ENCODE assay signal across 23 cellular contexts in genomic region chr12:42141981-42142606, GRCh38. TPM values are rescaled to one million over a fixed set of nuclear protein-coding genes. Genes with fewer than 3 reads are reported as not detected.
DNase-seq lines count a peak whose midpoint lies in the region; ATAC-seq, FAIRE-seq and TF ChIP-seq lines count a peak whose summit lies in the region.
"Had no signal": no experiment of that assay in that cellular context is flagged by ENCODE, and none has a peak within 500 bp of the region (broad histone marks: within the 10 kb centered on the region; RNA-seq: fewer than 3 reads in every experiment).

No MANE protein-coding gene starts in this region.

- no peak for FAIRE-seq in K562 (lab: Jason Lieb, UNC)
- FAIRE-seq: GM19239, H54, RCC 7860 had no signal

- H3K9me1 ChIP-seq in K562 (ENCODE audit: control insufficient read depth, insufficient read depth, low read length): no peaks in the 10 kb centered on the region

- no peak overlapping the region for H2AFZ ChIP-seq in OCI-LY1 (ENCODE audit: low read length)
- H2AFZ ChIP-seq in K562 (ENCODE audit: low read depth, low read length): no peak overlapping the region

- ATAC-seq in K562: no peak
- ATAC-seq in HG03342 (IDR thresholded peaks at IDR 0.05; ENCODE audit: unreplicated experiment): no peak
- no peak for ATAC-seq in left ventricle myocardium superior
- ATAC-seq in GM21717 (IDR thresholded peaks at IDR 0.05; ENCODE audit: unreplicated experiment): no peak
- ATAC-seq: left colon had no signal

- no peak for TF ChIP-seq CTCF in OCI-LY1 (IDR thresholded peaks at IDR 0.05; ENCODE audit: low read length)
- no peak for TF ChIP-seq CTCF in K562 (IDR thresholded peaks at IDR 0.05 in 2 of 3, conservative IDR thresholded peaks at IDR 0.05 in 1 of 3; ENCODE audit: insufficient read depth in 2 of 3, low read depth in 1 of 3, low read length in 3 of 3)

- no peak overlapping the region for H3K4me3 ChIP-seq in BLaER1
- H3K4me3 ChIP-seq in CD8-positive, alpha-beta memory T cell (ENCODE audit: low read length): no peak overlapping the region
- H3K4me3 ChIP-seq in OCI-LY1 (ENCODE audit: low read depth, low read length, poor library complexity, severe bottlenecking): peak overlapping the region; percentile 98
- H3K4me3 ChIP-seq in K562: no peak overlapping the region
- H3K4me3 ChIP-seq: spleen had no signal

- no peak for TF ChIP-seq POLR2A in K562 (conservative IDR thresholded peaks at IDR 0.05)

- H3K9me3 Mint-ChIP-seq in CD8-positive, alpha-beta memory T cell: no peaks in the 10 kb centered on the region
- H3K9me3 Mint-ChIP-seq: mesothelial cell of epicardium had no signal

- peaks cover 0 to 6% (median 0%) of the 10 kb centered on the region in 3 donors for H3K36me3 Mint-ChIP-seq in CD8-positive, alpha-beta memory T cell
- H3K36me3 Mint-ChIP-seq: mesothelial cell of epicardium had no signal

- no peak overlapping the region for H3K9ac ChIP-seq in BLaER1
- no peak overlapping the region; the same call in 1 of the 2 replicates for H3K9ac ChIP-seq in OCI-LY1 (ENCODE audit: low read length)
- no peak overlapping the region for H3K9ac ChIP-seq in K562 (ENCODE audit: insufficient read depth in 1 of 2, low read depth in 2 of 2, low read length in 2 of 2)

- TF ChIP-seq RAD21 in K562 (CRISPR knock-in tag; conservative IDR thresholded peaks at IDR 0.05 in 1 of 2, IDR thresholded peaks at IDR 0.05 in 1 of 2): no peak

- H3K4me1 Mint-ChIP-seq in CD8-positive, alpha-beta memory T cell: peaks cover 51 to 65% (median 61%) of the 10 kb centered on the region in 3 donors

- in situ Hi-C loops in K562 (cut with MboI): loop anchor here (25.0 kb wide), 1 partner anchor 420 kb away; no protein-coding TSS in a partner anchor

- H3K27me3 Mint-ChIP-seq in CD8-positive, alpha-beta memory T cell: no peaks in the 10 kb centered on the region

- H3K4me2 ChIP-seq in BLaER1 (peak overlapping the region; percentile 77), OCI-LY1 (ENCODE audit: low read length) (peak overlapping the region; percentile 86), K562 (ENCODE audit: insufficient read depth, low read length) (no peak overlapping the region)

- H4K20me1 ChIP-seq in BLaER1 (peaks cover 65% of the 10 kb centered on the region), OCI-LY1 (ENCODE audit: insufficient read depth, low read length) (no peaks in the 10 kb centered on the region), K562 (replicated peaks; ENCODE audit: control insufficient read depth, insufficient read depth, low read length) (peaks cover 13% of the 10 kb centered on the region)

- 4% methylated on average over 3 of the region's 3 CpGs for WGBS in K562 (ENCODE audit: insufficient coverage, low coverage, missing lambda C conversion rate)

- peaks cover 46% of the 10 kb centered on the region for H3K4me1 ChIP-seq in BLaER1
- H3K4me1 ChIP-seq in CD8-positive, alpha-beta memory T cell (ENCODE audit: insufficient read depth, low read length): peaks cover 28% of the 10 kb centered on the region
- H3K4me1 ChIP-seq in OCI-LY1 (ENCODE audit: insufficient read depth, low read length, severe bottlenecking): peaks cover 64% of the 10 kb centered on the region
- peaks cover 13 to 23% of the 10 kb centered on the region in 2 experiments; a peak in 4 of 5 replicates for H3K4me1 ChIP-seq in K562 (replicated peaks in 1 of 2; ENCODE audit: control insufficient read depth in 2 of 2, insufficient read depth in 2 of 2, low read length in 2 of 2)

- peak overlapping the region in 3 of 7 donors; percentile 17 to 96 (median 28) for H3K4me3 Mint-ChIP-seq in CD8-positive, alpha-beta memory T cell
- H3K4me3 Mint-ChIP-seq: mesothelial cell of epicardium had no signal

- CTCF ChIA-PET in CD8-positive, alpha-beta memory T cell (lab: Charles Lee): interaction anchor here (1.0 kb wide), 1 partner anchor 20 kb away, joined by 3 read pairs; no protein-coding TSS in a partner anchor
- CTCF ChIA-PET in K562 (lab: Yijun Ruan, JAX; ENCODE audit: low intra/inter-chr PET ratio): no interaction called here

- H3K9me3 ChIP-seq in BLaER1: no peaks in the 10 kb centered on the region
- no peaks in the 10 kb centered on the region for H3K9me3 ChIP-seq in CD8-positive, alpha-beta memory T cell (ENCODE audit: low read length)
- H3K9me3 ChIP-seq in OCI-LY1 (ENCODE audit: low read length): no peaks in the 10 kb centered on the region
- H3K9me3 ChIP-seq in K562 (replicated peaks; ENCODE audit: control insufficient read depth, insufficient read depth, low read depth, low read length): no peaks in the 10 kb centered on the region
- H3K9me3 ChIP-seq: spleen had no signal

- TF ChIP-seq EP300 in K562 (IDR thresholded peaks at IDR 0.05; ENCODE audit: low read length): peak; percentile 36; the same call in 1 of the 2 replicates

- BruUV-seq in K562 (replicated peaks; lab: Mats Ljungman, UMichigan): no TSS peak

- no peaks in the 10 kb centered on the region for H3K9me2 ChIP-seq in OCI-LY1 (ENCODE audit: low read depth, low read length)

- POLR2A ChIA-PET in CD8-positive, alpha-beta memory T cell (lab: Charles Lee): interaction anchor here (0.6 kb wide), 1 partner anchor 190 kb away, joined by 5 read pairs; no protein-coding TSS in a partner anchor
- POLR2A ChIA-PET in K562 (lab: Yijun Ruan, JAX): interaction anchor here (0.6 kb wide), 2 partner anchors 49 to 95 kb away, joined by 3 read pairs; no protein-coding TSS in a partner anchor

- intact Hi-C loops in K562 (cut with micrococcal nuclease) (loop anchor here (5.0 kb wide), 1 partner anchor 45 kb away; no protein-coding TSS in a partner anchor), left ventricle myocardium superior (cut with micrococcal nuclease) (loop anchor here (10.0 kb wide), 1 partner anchor 93 kb away; the partner anchor contains the start of gene YAF2)

- no peaks in the 10 kb centered on the region for H3F3A ChIP-seq in OCI-LY1 (ENCODE audit: insufficient read depth, low read length)

- H3K79me2 ChIP-seq in OCI-LY1 (ENCODE audit: insufficient read depth, low read length): peaks cover 68% of the 10 kb centered on the region
- peaks cover 29% of the 10 kb centered on the region for H3K79me2 ChIP-seq in K562 (ENCODE audit: control insufficient read depth, insufficient read depth, low read length)

- peak overlapping the region in 6 of 8 donors; percentile 18 to 60 (median 38) for H3K27ac Mint-ChIP-seq in CD8-positive, alpha-beta memory T cell
- H3K27ac Mint-ChIP-seq: mesothelial cell of epicardium had no signal

- H3K27ac ChIP-seq in BLaER1 (no peak overlapping the region), OCI-LY1 (ENCODE audit: low read depth, low read length, poor library complexity, severe bottlenecking) (no peak overlapping the region), K562 (ENCODE audit: extremely low read depth, low read depth, low read length) (no peak overlapping the region)
- no peak overlapping the region for H3K27ac ChIP-seq in CD8-positive, alpha-beta memory T cell (ENCODE audit: low read depth, low read length)
- H3K27ac ChIP-seq: spleen, VCaP had no signal

- H3K27me3 ChIP-seq in BLaER1 (no peaks in the 10 kb centered on the region), OCI-LY1 (ENCODE audit: insufficient read depth, low read length) (no peaks in the 10 kb centered on the region), K562 (ENCODE audit: control insufficient read depth in 2 of 2, insufficient read depth in 2 of 2, low read length in 2 of 2) (no peaks in the 10 kb centered on the region)
- H3K27me3 ChIP-seq in CD8-positive, alpha-beta memory T cell (ENCODE audit: insufficient read depth, low read length, poor library complexity, severe bottlenecking): no peaks in the 10 kb centered on the region
- H3K27me3 ChIP-seq: spleen had no signal

- DNase-seq in CD8-positive, alpha-beta memory T cell: no peak
- DNase-seq in K562 (ENCODE audit: extremely low read depth in 1 of 4, low spot score in 3 of 4) (peak in 2 of 4 experiments; percentile 19 to 40), anterior cingulate cortex (lab: John Stamatoyannopoulos, UW) (no peak), left ventricle myocardium superior (no peak)
- DNase-seq: activated CD4-positive, alpha-beta T cell treated with anti-CD3 and anti-CD28 coated beads, Interleukin-2, amount 50 U/mL, for 48 hours; activated naive CD4-positive, alpha-beta T cell treated with Interleukin-2 at 50 U/mL for 16 hours; Calu3; effector CD4-positive, alpha-beta T cell; left colon; NCI-H187 treated with DMSO at 0.1 percent for 48 hours; NCI-H526; spleen; stimulated activated CD4-positive, alpha-beta T cell treated with anti-CD3 and anti-CD28 coated beads, Interleukin-4, amount 100 ng/mL, for 4 hours; SW 1271 had no signal

- H3K36me3 ChIP-seq in BLaER1 (0 out of 2 replicates have a peak, but pooled peaks cover 4% of the 10 kb centered on the region), OCI-LY1 (ENCODE audit: insufficient read depth, low read length) (no peaks in the 10 kb centered on the region), K562 (ENCODE audit: control insufficient read depth, insufficient read depth, low read length) (no peaks in the 10 kb centered on the region)
- H3K36me3 ChIP-seq in CD8-positive, alpha-beta memory T cell (ENCODE audit: insufficient read depth, low read length): no peaks in the 10 kb centered on the region
- H3K36me3 ChIP-seq: spleen had no signal

TF ChIP-seq in K562, 482 proteins besides CTCF, POLR2A, EP300 and RAD21 (continues in another document):
- no peak for TF ChIP-seq ZNF785 (CRISPR knock-in tag; IDR thresholded peaks at IDR 0.05)

RNA-seq across cellular contexts. Expression of gene GXYLT1, which starts 2.6 kb away (rescaled TPM):
- total RNA-seq in CD8-positive, alpha-beta memory T cell: 10 to 100 TPM; 11.6 to 13.2 TPM
- 2.8 TPM for polyA plus RNA-seq in CD8-positive, alpha-beta memory T cell
- 6.4 and 19.2 TPM in 2 replicates for total RNA-seq in K562 (2011; cell fraction: chromatin; rRNA removed; ENCODE audit: low replicate concordance)
- 2.7 and 3.2 TPM in 2 replicates for total RNA-seq in K562 (2011; cell fraction: nucleolus; rRNA removed)
- 8.8 and 15.0 TPM in 2 replicates for total RNA-seq in K562 (2011; cell fraction: nucleoplasm; rRNA removed)
- total RNA-seq in K562 (2014; rRNA removed) (4.7 and 5.5 TPM in 2 replicates), K562 (2014; rRNA removed; fragmentation: Illumina TruSeq; extraction: Trizol) (4.8 and 5.4 TPM in 2 replicates), K562 (2015; rRNA removed; fragmentation: Illumina TruSeq; extraction: Trizol) (4.6 TPM in 2 replicates), K562 (2021) (4.7 and 6.8 TPM in 2 replicates), left ventricle myocardium superior (4.8 TPM)
- polyA plus RNA-seq in K562 (2011; rRNA removed) (5.4 and 9.3 TPM in 2 replicates), K562 (2014; fragmentation: Illumina TruSeq; extraction: Trizol) (6.3 and 7.0 TPM in 2 replicates), K562 (2014; fragmentation: Nextera tagmentation; extraction: Ambion mirVana) (1 to 10 TPM; 1.4 to 1.7 TPM), K562 (2014; rRNA removed) (4.5 and 5.5 TPM in 2 replicates)
- 1.4 and 2.4 TPM in 2 replicates for polyA plus RNA-seq in K562 (2011; cell fraction: cytosol; rRNA removed)
- polyA plus RNA-seq in K562 (2011; cell fraction: nucleus; rRNA removed): 2.1 and 2.3 TPM in 2 replicates
- 5.2 and 5.9 TPM in 2 replicates for polyA plus RNA-seq in K562 (2012)
- 10.5 and 14.0 TPM in 2 replicates for polyA minus RNA-seq in K562 (2011; rRNA and poly(A)+ RNA removed)
- polyA minus RNA-seq in K562 (2011; cell fraction: cytosol; rRNA and poly(A)+ RNA removed): 5.0 and 6.3 TPM in 2 replicates
- 3.2 and 4.4 TPM in 2 replicates for polyA minus RNA-seq in K562 (2011; cell fraction: nucleus; rRNA and poly(A)+ RNA removed)
